In the genomic region with DNA sequence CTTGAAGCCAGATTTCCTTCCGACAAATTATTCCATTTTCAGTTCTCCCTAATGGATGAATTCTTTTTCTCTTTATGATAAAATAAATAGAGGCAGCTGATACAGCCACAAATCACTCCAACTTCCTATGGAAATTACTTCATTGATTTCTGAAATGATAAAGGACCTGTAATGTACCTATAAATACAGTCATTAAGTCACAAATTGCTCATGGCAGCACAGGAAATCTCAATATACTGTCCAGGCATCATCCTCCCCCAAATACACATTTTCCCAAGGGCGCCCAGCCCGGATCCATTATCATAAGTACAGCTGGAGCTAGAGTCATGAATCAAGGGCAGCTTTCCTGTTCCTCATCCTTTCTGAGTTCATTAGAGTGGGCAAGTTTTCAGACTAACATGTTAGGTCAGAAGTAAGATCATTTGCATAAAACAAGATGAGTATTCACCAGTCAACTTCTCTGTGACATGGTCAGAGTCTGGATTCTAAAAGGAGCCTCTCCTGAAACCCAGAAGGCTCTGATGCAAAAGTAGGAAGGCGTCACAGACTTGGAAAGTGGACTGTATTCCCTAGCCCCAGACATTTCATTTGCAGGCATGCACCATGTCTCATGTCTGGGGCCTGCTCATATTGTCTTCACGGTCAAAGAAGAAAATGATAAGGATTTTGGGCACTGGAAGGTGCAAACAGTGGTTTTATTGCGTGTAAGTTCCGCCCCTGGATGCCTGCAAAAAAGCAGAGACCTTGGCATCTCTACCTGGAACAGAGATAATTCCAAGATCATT, we compare ENCODE assay signal across 14 cellular contexts.
"Had no signal": no experiment of that assay in that cellular context is flagged by ENCODE, and none has a peak within 500 bp of the region (broad histone marks: within the 10 kb centered on the region; RNA-seq: fewer than 3 reads in every experiment).

No MANE protein-coding gene starts in this region.

- H3K36me3 ChIP-seq: breast epithelium, esophagus squamous epithelium, left lung, ovary, stomach had no signal

- H3K9me3 ChIP-seq: breast epithelium, esophagus squamous epithelium, left lung, ovary, stomach had no signal

- H3K4me3 ChIP-seq: breast epithelium, esophagus squamous epithelium, left lung, ovary, stomach had no signal

- H3K27me3 Mint-ChIP-seq: activated CD4-positive, alpha-beta memory T cell treated with anti-CD3 and anti-CD28 coated beads for 36 hours; activated naive CD8-positive, alpha-beta T cell treated with anti-CD3 and anti-CD28 coated beads for 36 hours had no signal

- H3K36me3 Mint-ChIP-seq: activated CD4-positive, alpha-beta memory T cell treated with anti-CD3 and anti-CD28 coated beads for 36 hours; activated naive CD8-positive, alpha-beta T cell treated with anti-CD3 and anti-CD28 coated beads for 36 hours had no signal

- H3K4me3 Mint-ChIP-seq: activated CD4-positive, alpha-beta memory T cell treated with anti-CD3 and anti-CD28 coated beads for 36 hours; activated naive CD8-positive, alpha-beta T cell treated with anti-CD3 and anti-CD28 coated beads for 36 hours had no signal

- H3K9me3 Mint-ChIP-seq: activated CD4-positive, alpha-beta memory T cell treated with anti-CD3 and anti-CD28 coated beads for 36 hours; activated naive CD8-positive, alpha-beta T cell treated with anti-CD3 and anti-CD28 coated beads for 36 hours had no signal

- H3K27me3 ChIP-seq: breast epithelium, esophagus squamous epithelium, foreskin keratinocyte, left lung, ovary, stomach had no signal

- ATAC-seq: foreskin keratinocyte, left lung had no signal

- H3K27ac ChIP-seq: esophagus squamous epithelium, foreskin keratinocyte, left lung, ovary, stomach had no signal

- DNase-seq: activated CD4-positive, alpha-beta memory T cell treated with anti-CD3 and anti-CD28 coated beads for 36 hours; activated gamma-delta T cell; activated naive CD8-positive, alpha-beta T cell treated with anti-CD3 and anti-CD28 coated beads for 36 hours; activated T-cell treated with anti-CD3 and anti-CD28 coated beads, Interleukin-2, amount 50 U/mL, for 48 hours; esophagus squamous epithelium; foreskin keratinocyte; head of caudate nucleus; mesendoderm; stimulated activated CD4-positive, alpha-beta T cell treated with anti-CD3 and anti-CD28 coated beads, Interleukin-4, amount 100 ng/mL, for 4 hours; stomach; T1000 had no signal

- H3K27ac Mint-ChIP-seq: activated CD4-positive, alpha-beta memory T cell treated with anti-CD3 and anti-CD28 coated beads for 36 hours; activated naive CD8-positive, alpha-beta T cell treated with anti-CD3 and anti-CD28 coated beads for 36 hours had no signal

- H3K4me1 ChIP-seq: breast epithelium, foreskin keratinocyte, left lung had no signal
